In genomic region chr1:6580588-6581270, GRCh38 we compare ENCODE assay signal across 7 cellular contexts. TPM values are rescaled to one million over a fixed set of nuclear protein-coding genes. Genes with fewer than 3 reads are reported as not detected.
DNase-seq lines count a peak whose midpoint lies in the region; TF ChIP-seq lines count a peak whose summit lies in the region.

No MANE protein-coding gene starts in this region.

- peak overlapping the region; percentile 50 for H3K27ac Mint-ChIP-seq in neural progenitor cell

- peaks cover 29% of the 10 kb centered on the region for H3K4me1 Mint-ChIP-seq in neural progenitor cell

- H3K36me3 ChIP-seq in GM23248 (ENCODE audit: low read depth) = no peaks in the 10 kb centered on the region
- H3K36me3 ChIP-seq in SJSA1 = peaks cover 15% of the 10 kb centered on the region
- no peaks in the 10 kb centered on the region for H3K36me3 ChIP-seq in neural progenitor cell

- peak overlapping the region; percentile 81 for H3K4me3 ChIP-seq in GM23248
- peak overlapping the region; percentile 70 for H3K4me3 ChIP-seq in SJSA1
- peak overlapping the region; percentile 91 for H3K4me3 ChIP-seq in epithelial cell of proximal tubule (ENCODE audit: low read depth, low read length)
- H3K4me3 ChIP-seq in neural progenitor cell = peak overlapping the region; percentile 82

- H4K20me1 ChIP-seq in GM23248 (ENCODE audit: insufficient read depth) (no peaks in the 10 kb centered on the region), neural progenitor cell (ENCODE audit: low read depth) (peaks cover 16% of the 10 kb centered on the region)

- peak overlapping the region; percentile 95 for H3K4me3 Mint-ChIP-seq in neural progenitor cell

- H3K27me3 ChIP-seq in GM23248 (replicated peaks; ENCODE audit: insufficient read depth) (no peaks in the 10 kb centered on the region), SJSA1 (replicated peaks) (no peaks in the 10 kb centered on the region), neural progenitor cell (no peaks in the 10 kb centered on the region)

- no peaks in the 10 kb centered on the region for H3K9me2 ChIP-seq in GM23248 (ENCODE audit: insufficient read depth)

- H3F3A ChIP-seq in GM23248 (ENCODE audit: insufficient read depth) (no peaks in the 10 kb centered on the region), neural progenitor cell (ENCODE audit: low read depth) (peaks cover 13% of the 10 kb centered on the region)

- DNase-seq in GM23248 = peak; percentile 62
- DNase-seq in SJSA1 (ENCODE audit: low read depth in 1 of 2, low spot score in 2 of 2) = no peak
- no peak for DNase-seq in epithelial cell of proximal tubule (ENCODE audit: low read depth)
- peak; percentile 18 for DNase-seq in neural progenitor cell (ENCODE audit: low spot score)
- DNase-seq in NCI-H187 treated with DMSO at 0.1 percent for 48 hours (lab: John Stamatoyannopoulos, UW) = no peak
- no peak for DNase-seq in NCI-H2081 treated with DMSO at 0.1 percent for 48 hours (lab: John Stamatoyannopoulos, UW)
- DNase-seq in cerebellar cortex (ENCODE audit: low spot score) = no peak

- peaks cover 7% of the 10 kb centered on the region for H3K27me3 Mint-ChIP-seq in neural progenitor cell (ENCODE audit: insufficient read depth, low read depth)

- H3K9me3 ChIP-seq in GM23248 (ENCODE audit: low read depth) (no peaks in the 10 kb centered on the region), SJSA1 (replicated peaks) (no peaks in the 10 kb centered on the region), neural progenitor cell (ENCODE audit: low read depth) (no peaks in the 10 kb centered on the region)

- H3K4me2 ChIP-seq in GM23248 (ENCODE audit: unreplicated experiment) (peak overlapping the region; percentile 85), neural progenitor cell (peak overlapping the region; percentile 80)

- in situ Hi-C loops in GM23248 (cut with MboI) = no loop called here

- H3K4me1 ChIP-seq in GM23248 (ENCODE audit: insufficient read depth) = peaks cover 9% of the 10 kb centered on the region; the same call in 1 of the 2 replicates
- peaks cover 22% of the 10 kb centered on the region for H3K4me1 ChIP-seq in SJSA1 (replicated peaks)
- H3K4me1 ChIP-seq in neural progenitor cell = peaks cover 13% of the 10 kb centered on the region

- H3K79me2 ChIP-seq in GM23248 (ENCODE audit: insufficient read depth) (peaks cover 46% of the 10 kb centered on the region), neural progenitor cell (ENCODE audit: low read depth) (peaks cover 26% of the 10 kb centered on the region)

- no peaks in the 10 kb centered on the region for H3K9me3 Mint-ChIP-seq in neural progenitor cell

- H3K36me3 Mint-ChIP-seq in neural progenitor cell = no peaks in the 10 kb centered on the region

- TF ChIP-seq CTCF in epithelial cell of proximal tubule (conservative IDR thresholded peaks at IDR 0.05; ENCODE audit: low read depth, low read length) = peak; percentile 32
- no peak for TF ChIP-seq CTCF in neural progenitor cell (IDR thresholded peaks at IDR 0.05)

- H3K27ac ChIP-seq in GM23248 (peak overlapping the region; percentile 52), SJSA1 (no peak overlapping the region), neural progenitor cell (no peak overlapping the region)

- WGBS in GM23248 (ENCODE audit: low coverage in 1 of 2, low lambda C conversion rate in 2 of 2, missing lambda C conversion rate in 2 of 2), 2 experiments = 24% methylated on average over 17 of the region's 17 CpGs

- peak overlapping the region; percentile 85 for H2AFZ ChIP-seq in GM23248
- H2AFZ ChIP-seq in neural progenitor cell (replicated peaks) = no peak overlapping the region

- H3K9ac ChIP-seq in GM23248 (peak overlapping the region; percentile 92), neural progenitor cell (peak overlapping the region; percentile 51)

RNA-seq across cellular contexts. Expression of gene ZBTB48, which starts 0.9 kb away (rescaled TPM):
- total RNA-seq in GM23248 (2014; rRNA removed; shearing (Covaris generic)) = 16.4 and 31.7 TPM in 2 replicates
- 11.2 and 15.4 TPM in 2 replicates for polyA plus RNA-seq in GM23248 (2016; fragmentation: Nextera tagmentation; extraction: Ambion mirVana)
- 13.4 and 32.5 TPM in 2 replicates for total RNA-seq in SJSA1 (2014; rRNA removed; shearing (Covaris generic))
- total RNA-seq in epithelial cell of proximal tubule (5.7 and 14.2 TPM in 2 replicates), neural progenitor cell (ENCODE audit: low replicate concordance) (18.3 and 28.3 TPM in 2 replicates)

RNA-seq across cellular contexts. Expression of gene KLHL21, which starts 21.9 kb away (rescaled TPM):
- 39.3 and 52.9 TPM in 2 replicates for total RNA-seq in GM23248 (2014; rRNA removed; shearing (Covaris generic))
- 16.6 and 17.7 TPM in 2 replicates for polyA plus RNA-seq in GM23248 (2016; fragmentation: Nextera tagmentation; extraction: Ambion mirVana)
- total RNA-seq in SJSA1 (2014; rRNA removed; shearing (Covaris generic)) = 19.9 and 26.4 TPM in 2 replicates
- total RNA-seq in epithelial cell of proximal tubule = 28.1 and 40.1 TPM in 2 replicates
- total RNA-seq in neural progenitor cell (ENCODE audit: low replicate concordance) = 4.8 and 7.2 TPM in 2 replicates

RNA-seq across cellular contexts. Expression of gene TAS1R1, which starts 25.6 kb away (rescaled TPM):
- total RNA-seq in GM23248 (2014; rRNA removed; shearing (Covaris generic)) = not detected in 2 replicates
- not detected in 2 replicates for polyA plus RNA-seq in GM23248 (2016; fragmentation: Nextera tagmentation; extraction: Ambion mirVana)
- total RNA-seq in SJSA1 (2014; rRNA removed; shearing (Covaris generic)) = not detected in 2 replicates
- total RNA-seq in epithelial cell of proximal tubule (not detected in 2 replicates), neural progenitor cell (ENCODE audit: low replicate concordance) (not detected in 2 replicates)

RNA-seq across cellular contexts. Expression of gene NOL9, which starts 26.4 kb away (rescaled TPM):
- total RNA-seq in GM23248 (2014; rRNA removed; shearing (Covaris generic)) = 16.6 and 27.8 TPM in 2 replicates
- polyA plus RNA-seq in GM23248 (2016; fragmentation: Nextera tagmentation; extraction: Ambion mirVana) = 13.0 and 15.7 TPM in 2 replicates
- 20.0 and 32.0 TPM in 2 replicates for total RNA-seq in SJSA1 (2014; rRNA removed; shearing (Covaris generic))
- 18.5 and 24.7 TPM in 2 replicates for total RNA-seq in epithelial cell of proximal tubule
- 28.1 and 48.0 TPM in 2 replicates for total RNA-seq in neural progenitor cell (ENCODE audit: low replicate concordance)

RNA-seq across cellular contexts. Expression of gene PHF13, which starts 32.8 kb away (rescaled TPM):
- 21.3 and 21.5 TPM in 2 replicates for total RNA-seq in GM23248 (2014; rRNA removed; shearing (Covaris generic))
- polyA plus RNA-seq in GM23248 (2016; fragmentation: Nextera tagmentation; extraction: Ambion mirVana) = 11.2 and 11.6 TPM in 2 replicates
- 17.6 and 18.0 TPM in 2 replicates for total RNA-seq in SJSA1 (2014; rRNA removed; shearing (Covaris generic))
- 5.5 and 7.2 TPM in 2 replicates for total RNA-seq in epithelial cell of proximal tubule
- 32.0 and 35.6 TPM in 2 replicates for total RNA-seq in neural progenitor cell (ENCODE audit: low replicate concordance)

Comparison
In these comparisons a context has a peak if more than half of its experiments do, and no peak if none do; other contexts are left out.
1. DNase-seq: peak in GM23248 (single experiment) and neural progenitor cell (single experiment); none in SJSA1 (0 of 2), epithelial cell of proximal tubule (single experiment), NCI-H187 treated with DMSO at 0.1 percent for 48 hours (single experiment), NCI-H2081 treated with DMSO at 0.1 percent for 48 hours (single experiment) and cerebellar cortex (single experiment).
2. Peak in every context shown above with its lines, with median percentiles within 50 percentile points of each other: H3K4me3 ChIP-seq.